Comparison of ENCODE assay signal across 15 cellular contexts in genomic region chrX:13102636-13103035, GRCh38. TPM values are rescaled to one million over a fixed set of nuclear protein-coding genes. Genes with fewer than 3 reads are reported as not detected.
DNase-seq lines count a peak whose midpoint lies in the region; ATAC-seq and TF ChIP-seq lines count a peak whose summit lies in the region.
"Had no signal": no experiment of that assay in that cellular context is flagged by ENCODE, and none has a peak within 500 bp of the region (broad histone marks: within the 10 kb centered on the region; RNA-seq: fewer than 3 reads in every experiment).

No MANE protein-coding gene starts in this region.

- H3K27ac ChIP-seq in lower lobe of right lung, result peak overlapping the region; percentile 62
- peak overlapping the region; percentile 40 to 75 (median 62) for H3K27ac ChIP-seq in upper lobe of left lung
- H3K27ac ChIP-seq: HL-60 had no signal

- H3K4me3 ChIP-seq in lower lobe of right lung, result no peak overlapping the region
- no peak overlapping the region for H3K4me3 ChIP-seq in upper lobe of left lung
- H3K4me3 ChIP-seq in foreskin fibroblast (ENCODE audit: low read depth in 1 of 2, low read length in 2 of 2), result no peak overlapping the region

- H3K9me3 Mint-ChIP-seq in activated naive CD8-positive, alpha-beta T cell treated with anti-CD3 and anti-CD28 coated beads, Interleukin-2, amount 50 U/mL, for 24 hours, result no peaks in the 10 kb centered on the region
- no peaks in the 10 kb centered on the region for H3K9me3 Mint-ChIP-seq in activated naive CD8-positive, alpha-beta T cell treated with anti-CD3 and anti-CD28 coated beads for 36 hours

- H3K27ac Mint-ChIP-seq in activated naive CD8-positive, alpha-beta T cell treated with anti-CD3 and anti-CD28 coated beads, Interleukin-2, amount 50 U/mL, for 24 hours, result peak overlapping the region; percentile 34
- no peak overlapping the region for H3K27ac Mint-ChIP-seq in activated naive CD8-positive, alpha-beta T cell treated with anti-CD3 and anti-CD28 coated beads for 36 hours

- ATAC-seq in activated naive CD8-positive, alpha-beta T cell treated with anti-CD3 and anti-CD28 coated beads, Interleukin-2, amount 50 U/mL, for 24 hours, result no peak
- ATAC-seq in lower lobe of right lung, result no peak
- ATAC-seq in upper lobe of left lung (ENCODE audit: low FRiP score in 2 of 2), result no peak
- no peak for ATAC-seq in GM18505 (IDR thresholded peaks at IDR 0.05; ENCODE audit: unreplicated experiment)
- ATAC-seq: esophagus mucosa had no signal

- no peaks in the 10 kb centered on the region for H3K36me3 Mint-ChIP-seq in activated naive CD8-positive, alpha-beta T cell treated with anti-CD3 and anti-CD28 coated beads, Interleukin-2, amount 50 U/mL, for 24 hours (ENCODE audit: low read depth)
- H3K36me3 Mint-ChIP-seq in activated naive CD8-positive, alpha-beta T cell treated with anti-CD3 and anti-CD28 coated beads for 36 hours, result peaks cover 2% of the 10 kb centered on the region

- H3K27me3 Mint-ChIP-seq in activated naive CD8-positive, alpha-beta T cell treated with anti-CD3 and anti-CD28 coated beads, Interleukin-2, amount 50 U/mL, for 24 hours, result no peaks in the 10 kb centered on the region
- no peaks in the 10 kb centered on the region for H3K27me3 Mint-ChIP-seq in activated naive CD8-positive, alpha-beta T cell treated with anti-CD3 and anti-CD28 coated beads for 36 hours

- H3K9me3 ChIP-seq in lower lobe of right lung (no peaks in the 10 kb centered on the region), upper lobe of left lung (no peaks in the 10 kb centered on the region)

- peaks cover 27% of the 10 kb centered on the region for H3K4me1 ChIP-seq in lower lobe of right lung
- peaks cover 9 to 32% (median 18%) of the 10 kb centered on the region in 4 donors for H3K4me1 ChIP-seq in upper lobe of left lung

- DNase-seq in activated naive CD8-positive, alpha-beta T cell treated with anti-CD3 and anti-CD28 coated beads, Interleukin-2, amount 50 U/mL, for 24 hours, result no peak
- no peak for DNase-seq in activated naive CD8-positive, alpha-beta T cell treated with anti-CD3 and anti-CD28 coated beads for 36 hours
- DNase-seq in astrocyte of the hippocampus (ENCODE audit: low read depth, low spot score) (peak; percentile 47), lower lobe of right lung (no peak), upper lobe of left lung (no peak), D341Med (ENCODE audit: low spot score) (no peak), foreskin fibroblast (no peak)
- DNase-seq: activated CD4-positive, alpha-beta T cell treated with anti-CD3 and anti-CD28 coated beads for 48 hours; activated T-cell treated with anti-CD3 and anti-CD28 coated beads, Interleukin-2, amount 50 U/mL, for 72 hours; immature natural killer cell; NCI-H2171 had no signal

- H3K36me3 ChIP-seq in lower lobe of right lung (no peaks in the 10 kb centered on the region), upper lobe of left lung (no peaks in the 10 kb centered on the region)

- H3K27me3 ChIP-seq in lower lobe of right lung (ENCODE audit: low read depth), result no peaks in the 10 kb centered on the region
- no peaks in the 10 kb centered on the region for H3K27me3 ChIP-seq in upper lobe of left lung

- no peak for TF ChIP-seq EP300 in upper lobe of left lung (IDR thresholded peaks at IDR 0.05)

- intact Hi-C loops in lower lobe of right lung (cut with DNase I), result no loop called here

- TF ChIP-seq POLR2A in upper lobe of left lung (IDR thresholded peaks at IDR 0.05) (no peak), GM18505 (IDR thresholded peaks at IDR 0.05; ENCODE audit: borderline replicate concordance, extremely low read depth, insufficient read depth, insufficient read length) (no peak)

- H3K4me3 Mint-ChIP-seq in activated naive CD8-positive, alpha-beta T cell treated with anti-CD3 and anti-CD28 coated beads, Interleukin-2, amount 50 U/mL, for 24 hours, result no peak overlapping the region
- H3K4me3 Mint-ChIP-seq in activated naive CD8-positive, alpha-beta T cell treated with anti-CD3 and anti-CD28 coated beads for 36 hours, result no peak overlapping the region
- H3K4me3 Mint-ChIP-seq: immature natural killer cell had no signal

- peaks cover 46% of the 10 kb centered on the region for H3K4me1 Mint-ChIP-seq in activated naive CD8-positive, alpha-beta T cell treated with anti-CD3 and anti-CD28 coated beads, Interleukin-2, amount 50 U/mL, for 24 hours
- peaks cover 34% of the 10 kb centered on the region for H3K4me1 Mint-ChIP-seq in activated naive CD8-positive, alpha-beta T cell treated with anti-CD3 and anti-CD28 coated beads for 36 hours

- TF ChIP-seq CTCF in lower lobe of right lung (IDR thresholded peaks at IDR 0.05) (no peak), upper lobe of left lung (IDR thresholded peaks at IDR 0.05) (no peak), foreskin fibroblast (IDR thresholded peaks at IDR 0.05; ENCODE audit: low read depth, low read length) (no peak)

RNA-seq across cellular contexts. Expression of gene FAM9C, which starts 58.2 kb away (rescaled TPM):
- not detected for total RNA-seq in activated naive CD8-positive, alpha-beta T cell treated with anti-CD3 and anti-CD28 coated beads for 36 hours
- total RNA-seq in lower lobe of right lung (not detected), upper lobe of left lung (under 1 TPM in 1 of 6 donors, not detected in 5; 0.20 TPM)
- total RNA-seq: bronchial epithelial cell, esophagus mucosa had no signal
